In genomic region chr13:40394304-40394983, GRCh38 we compare ENCODE assay signal across 17 cellular contexts.
DNase-seq lines count a peak whose midpoint lies in the region; ATAC-seq and TF ChIP-seq lines count a peak whose summit lies in the region.
"Had no signal": no experiment of that assay in that cellular context is flagged by ENCODE, and none has a peak within 500 bp of the region (broad histone marks: within the 10 kb centered on the region; RNA-seq: fewer than 3 reads in every experiment).

No MANE protein-coding gene starts in this region.

- peak overlapping the region; percentile 30 for H3K27ac ChIP-seq in foreskin keratinocyte
- H3K27ac ChIP-seq: C4-2B had no signal

- TF ChIP-seq CTCF in foreskin keratinocyte (conservative IDR thresholded peaks at IDR 0.05), result no peak

- peaks cover 30% of the 10 kb centered on the region for H3K4me1 Mint-ChIP-seq in stimulated activated naive CD8-positive, alpha-beta T cell treated with anti-CD3 and anti-CD28 coated beads, Interleukin-15, amount 100 ng/mL, for 72 hours
- H3K4me1 Mint-ChIP-seq in central memory CD8-positive, alpha-beta T cell, result peaks cover 23% of the 10 kb centered on the region

- H3K9me3 Mint-ChIP-seq in stimulated activated naive CD8-positive, alpha-beta T cell treated with anti-CD3 and anti-CD28 coated beads, Interleukin-15, amount 100 ng/mL, for 72 hours, result no peaks in the 10 kb centered on the region
- H3K9me3 Mint-ChIP-seq in central memory CD8-positive, alpha-beta T cell, result no peaks in the 10 kb centered on the region

- peaks cover 1% of the 10 kb centered on the region for H3K36me3 Mint-ChIP-seq in central memory CD8-positive, alpha-beta T cell (ENCODE audit: insufficient read depth)

- no peak overlapping the region for H3K4me3 Mint-ChIP-seq in stimulated activated naive CD8-positive, alpha-beta T cell treated with anti-CD3 and anti-CD28 coated beads, Interleukin-15, amount 100 ng/mL, for 72 hours
- no peak overlapping the region for H3K4me3 Mint-ChIP-seq in central memory CD8-positive, alpha-beta T cell

- no peak for DNase-seq in stimulated activated naive CD8-positive, alpha-beta T cell treated with anti-CD3 and anti-CD28 coated beads, Interleukin-15, amount 100 ng/mL, for 72 hours
- DNase-seq in stimulated activated naive CD8-positive, alpha-beta T cell treated with anti-CD3 and anti-CD28 coated beads, Interleukin-15, Interleukin-2, amounts not matched to agents 100 U/mL and 50 U/mL, for 24 hours, result no peak
- DNase-seq in central memory CD8-positive, alpha-beta T cell (ENCODE audit: low spot score in 2 of 2), result peak in 1 of 2 donors; percentile 20
- peak in 1 of 2 donors; percentile 26 for DNase-seq in foreskin keratinocyte
- no peak for DNase-seq in cerebellum (ENCODE audit: low spot score)
- no peak for DNase-seq in activated T-cell treated with anti-CD3 and anti-CD28 coated beads, Interleukin-2, amount 50 U/mL, for 48 hours
- no peak for DNase-seq in DMS53 (lab: John Stamatoyannopoulos, UW)
- DNase-seq in SK-N-DZ (ENCODE audit: low spot score), result no peak
- DNase-seq: DMS 273 treated with DMSO at 0.1 percent for 48 hours, H7, MG63, NCI-H1092, NCI-H146, NCI-H2081, NCI-H774, Right ventricle myocardium superior had no signal

- no peaks in the 10 kb centered on the region for H3K27me3 Mint-ChIP-seq in stimulated activated naive CD8-positive, alpha-beta T cell treated with anti-CD3 and anti-CD28 coated beads, Interleukin-15, amount 100 ng/mL, for 72 hours
- H3K27me3 Mint-ChIP-seq in central memory CD8-positive, alpha-beta T cell, result no peaks in the 10 kb centered on the region

- H3K4me1 ChIP-seq in foreskin keratinocyte, result no peaks in the 10 kb centered on the region

- peak; percentile 46 for ATAC-seq in stimulated activated naive CD8-positive, alpha-beta T cell treated with anti-CD3 and anti-CD28 coated beads, Interleukin-15, amount 100 ng/mL, for 72 hours
- ATAC-seq in stimulated activated naive CD8-positive, alpha-beta T cell treated with anti-CD3 and anti-CD28 coated beads, Interleukin-15, Interleukin-2, amounts not matched to agents 100 U/mL and 50 U/mL, for 24 hours, result no peak
- no peak for ATAC-seq in central memory CD8-positive, alpha-beta T cell (replicated peaks; ENCODE audit: extremely low read depth, poor library complexity, severe bottlenecking)
- peak; percentile 69 for ATAC-seq in foreskin keratinocyte

- H3K27me3 ChIP-seq in foreskin keratinocyte, result no peaks in the 10 kb centered on the region
- H3K27me3 ChIP-seq: MG63 had no signal

- H3K27ac Mint-ChIP-seq in stimulated activated naive CD8-positive, alpha-beta T cell treated with anti-CD3 and anti-CD28 coated beads, Interleukin-15, amount 100 ng/mL, for 72 hours, result no peak overlapping the region
- H3K27ac Mint-ChIP-seq in central memory CD8-positive, alpha-beta T cell (ENCODE audit: low read depth), result peak overlapping the region; percentile 14

Comparison
In these comparisons a context has a peak if more than half of its experiments do, and no peak if none do; other contexts are left out.
1. ATAC-seq: peak in stimulated activated naive CD8-positive, alpha-beta T cell treated with anti-CD3 and anti-CD28 coated beads, Interleukin-15, amount 100 ng/mL, for 72 hours (single experiment) and foreskin keratinocyte (single experiment); none in stimulated activated naive CD8-positive, alpha-beta T cell treated with anti-CD3 and anti-CD28 coated beads, Interleukin-15, Interleukin-2, amounts not matched to agents 100 U/mL and 50 U/mL, for 24 hours (single experiment) and central memory CD8-positive, alpha-beta T cell (single experiment).